ENCODE assay signal across 17 cellular contexts in genomic region chr10:17784701-17785100, GRCh38. TPM values are rescaled to one million over a fixed set of nuclear protein-coding genes. Genes with fewer than 3 reads are reported as not detected.
DNase-seq lines count a peak whose midpoint lies in the region; ATAC-seq, FAIRE-seq and TF ChIP-seq lines count a peak whose summit lies in the region.
"Had no signal": no experiment of that assay in that cellular context is flagged by ENCODE, and none has a peak within 500 bp of the region (broad histone marks: within the 10 kb centered on the region; RNA-seq: fewer than 3 reads in every experiment).

No MANE protein-coding gene starts in this region.

- H3K27ac Mint-ChIP-seq in T-helper 2 cell treated with Interferon-gamma antibody and Interleukin-4, amounts not matched to agents 5 μg/mL and 100 μg/mL, for 36 hours: no peak overlapping the region
- H3K27ac Mint-ChIP-seq: activated naive CD8-positive, alpha-beta T cell treated with anti-CD3 and anti-CD28 coated beads, Interleukin-2, amount 50 U/mL, for 24 hours had no signal

- intact Hi-C loops in left lung (cut with DNase I): no loop called here

- peak; percentile 25 for ATAC-seq in left lung
- ATAC-seq: activated naive CD8-positive, alpha-beta T cell treated with anti-CD3 and anti-CD28 coated beads, Interleukin-2, amount 50 U/mL, for 24 hours had no signal

- H3K9me3 ChIP-seq in left lung: no peaks in the 10 kb centered on the region

- H3K27ac ChIP-seq in left lung: peak overlapping the region; percentile 50 to 63

- peaks cover 0 to 32% of the 10 kb centered on the region in 2 donors for H3K4me1 ChIP-seq in left lung

- H3K36me3 Mint-ChIP-seq in T-helper 2 cell treated with Interferon-gamma antibody and Interleukin-4, amounts not matched to agents 5 μg/mL and 100 μg/mL, for 36 hours (ENCODE audit: low read depth): no peaks in the 10 kb centered on the region

- H3K4me3 ChIP-seq in bronchial epithelial cell (ENCODE audit: low read depth, low read length) (no peak overlapping the region), left lung (no peak overlapping the region)

- H3K9me3 Mint-ChIP-seq in T-helper 2 cell treated with Interferon-gamma antibody and Interleukin-4, amounts not matched to agents 5 μg/mL and 100 μg/mL, for 36 hours: no peaks in the 10 kb centered on the region
- H3K9me3 Mint-ChIP-seq: activated naive CD8-positive, alpha-beta T cell treated with anti-CD3 and anti-CD28 coated beads, Interleukin-2, amount 50 U/mL, for 24 hours had no signal

- H3K27me3 ChIP-seq in bronchial epithelial cell (ENCODE audit: control insufficient read depth, insufficient read depth, low read length): no peaks in the 10 kb centered on the region
- H3K27me3 ChIP-seq in left lung: no peaks in the 10 kb centered on the region

- no peaks in the 10 kb centered on the region for H3K36me3 ChIP-seq in bronchial epithelial cell (ENCODE audit: control insufficient read depth, insufficient read depth, low read length)
- no peaks in the 10 kb centered on the region for H3K36me3 ChIP-seq in left lung

- no peak for FAIRE-seq in bronchial epithelial cell (lab: Jason Lieb, UNC)
- FAIRE-seq in RCC 7860 (lab: Jason Lieb, UNC): no peak
- FAIRE-seq: HTR-8/SVneo had no signal

- H3K4me3 Mint-ChIP-seq in T-helper 2 cell treated with Interferon-gamma antibody and Interleukin-4, amounts not matched to agents 5 μg/mL and 100 μg/mL, for 36 hours: no peak overlapping the region
- H3K4me3 Mint-ChIP-seq: activated naive CD8-positive, alpha-beta T cell treated with anti-CD3 and anti-CD28 coated beads, Interleukin-2, amount 50 U/mL, for 24 hours had no signal

- H3K27me3 Mint-ChIP-seq in T-helper 2 cell treated with Interferon-gamma antibody and Interleukin-4, amounts not matched to agents 5 μg/mL and 100 μg/mL, for 36 hours (ENCODE audit: low read depth): peaks cover 4% of the 10 kb centered on the region
- H3K27me3 Mint-ChIP-seq: activated naive CD8-positive, alpha-beta T cell treated with anti-CD3 and anti-CD28 coated beads, Interleukin-2, amount 50 U/mL, for 24 hours had no signal

- H3K4me1 Mint-ChIP-seq in T-helper 2 cell treated with Interferon-gamma antibody and Interleukin-4, amounts not matched to agents 5 μg/mL and 100 μg/mL, for 36 hours (ENCODE audit: low read depth): no peaks in the 10 kb centered on the region

- TF ChIP-seq CTCF in bronchial epithelial cell (IDR thresholded peaks at IDR 0.05; ENCODE audit: insufficient read depth, low read length, severe bottlenecking) (no peak), left lung (IDR thresholded peaks at IDR 0.05) (no peak), GM10266 (IDR thresholded peaks at IDR 0.05; ENCODE audit: control insufficient read depth, insufficient read depth, low read depth, missing control alignments) (no peak)

- DNase-seq in AG08396 (ENCODE audit: low spot score): peak; percentile 29
- peak; percentile 59 for DNase-seq in HT1080 (ENCODE audit: low read depth)
- peak; percentile 72 for DNase-seq in bronchial epithelial cell (ENCODE audit: low read depth)
- no peak for DNase-seq in left lung
- DNase-seq in T-helper 2 cell treated with Interferon-gamma antibody and Interleukin-4, amounts not matched to agents 5 μg/mL and 100 μg/mL, for 36 hours (ENCODE audit: low spot score): no peak
- DNase-seq in GM10266 (ENCODE audit: extremely low spot score): no peak
- no peak for DNase-seq in RCC 7860 (ENCODE audit: low spot score)
- DNase-seq in NCI-H1436 (lab: John Stamatoyannopoulos, UW): no peak
- DNase-seq: activated CD4-positive, CD25-positive, alpha-beta regulatory T cell; activated naive CD8-positive, alpha-beta T cell treated with anti-CD3 and anti-CD28 coated beads, Interleukin-2, amount 50 U/mL, for 24 hours; effector memory CD4-positive, alpha-beta T cell; GF-D8; mesendoderm; NCI-H1092 treated with DMSO at 0.1 percent for 48 hours; stimulated activated CD4-positive, alpha-beta T cell treated with anti-CD3 and anti-CD28 coated beads, Interleukin-2, amount 100 ng/mL, for 24 hours had no signal

RNA-seq across cellular contexts. Expression of gene MRC1, which starts 24.4 kb away (rescaled TPM):
- 0.03 TPM in 1 of 2 replicates, not detected in the other for total RNA-seq in HT1080 (2014; rRNA removed; shearing (Covaris generic))
- polyA plus RNA-seq in HT1080 (2015; cell fraction: cytosol; rRNA removed): 0.01 TPM in 1 of 2 replicates, not detected in the other
- polyA plus RNA-seq in HT1080 (2015; cell fraction: nucleus; rRNA removed): not detected in 2 replicates
- total RNA-seq in bronchial epithelial cell (under 0.01 TPM in 2 replicates), left lung (100 to 1,000 TPM; 215 to 301 TPM)
- polyA plus RNA-seq: BJ had no signal

RNA-seq across cellular contexts. Expression of gene TMEM236, which starts 32.7 kb away (rescaled TPM):
- total RNA-seq in HT1080 (2014; rRNA removed; shearing (Covaris generic)): 0.02 TPM in 1 of 2 replicates, not detected in the other
- polyA plus RNA-seq in HT1080 (2015; cell fraction: cytosol; rRNA removed): 0.03 TPM in 1 of 2 replicates, not detected in the other
- 0.02 and 0.04 TPM in 2 replicates for polyA plus RNA-seq in HT1080 (2015; cell fraction: nucleus; rRNA removed)
- total RNA-seq in bronchial epithelial cell (under 0.01 and 0.26 TPM in 2 replicates), left lung (1 to 10 TPM; 2.4 to 2.8 TPM)

Comparison
In these comparisons a context has a peak if more than half of its experiments do, and no peak if none do; other contexts are left out.
1. DNase-seq: peak in AG08396 (single experiment), HT1080 (single experiment) and bronchial epithelial cell (single experiment); none in left lung (0 of 2), T-helper 2 cell treated with Interferon-gamma antibody and Interleukin-4, amounts not matched to agents 5 μg/mL and 100 μg/mL, for 36 hours (single experiment), GM10266 (single experiment), RCC 7860 (single experiment) and NCI-H1436 (single experiment).
2. RNA of gene MRC1, which starts 24.4 kb away (total RNA-seq): 215 to 301 TPM in left lung; 0.03 TPM in HT1080 and under 0.01 TPM in bronchial epithelial cell; every median in the first group is over 100 times any median in the second.